12 cellular contexts compared by ENCODE assay signal in the genomic region with DNA sequence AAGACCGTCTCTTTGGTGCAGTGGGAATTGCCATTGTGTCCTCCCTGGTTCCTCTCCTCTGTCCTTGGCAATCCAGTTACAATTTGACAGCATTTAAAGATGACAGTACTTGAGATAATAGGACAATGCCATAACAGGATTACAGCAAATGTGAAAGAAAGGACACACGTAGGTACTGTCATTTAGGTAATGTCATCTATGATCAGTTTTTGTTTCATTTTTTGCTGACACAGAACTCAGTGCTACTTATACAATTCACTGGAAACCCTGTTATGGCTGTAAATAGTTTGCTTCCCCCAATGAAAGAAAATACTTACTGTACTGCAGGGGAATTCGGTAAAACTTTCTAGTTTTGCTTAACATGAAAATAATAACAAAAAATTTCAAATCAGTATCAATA.
DNase-seq lines count a peak whose midpoint lies in the region; ATAC-seq and TF ChIP-seq lines count a peak whose summit lies in the region.
"Had no signal": no experiment of that assay in that cellular context is flagged by ENCODE, and none has a peak within 500 bp of the region (broad histone marks: within the 10 kb centered on the region; RNA-seq: fewer than 3 reads in every experiment).

No MANE protein-coding gene starts in this region.

- no peaks in the 10 kb centered on the region for H3K36me3 ChIP-seq in GM06990 (ENCODE audit: control insufficient read depth, insufficient read depth, low read length)
- H3K36me3 ChIP-seq: uterus had no signal

- POLR2A ChIA-PET in CD4-positive, alpha-beta T cell (lab: Charles Lee) = no interaction called here

- no peaks in the 10 kb centered on the region for H3K4me1 Mint-ChIP-seq in activated naive CD4-positive, alpha-beta T cell treated with anti-CD3 and anti-CD28 coated beads, Interleukin-2, amount 10 ng/mL, durations not matched to agents 7 days and 5 days
- H3K4me1 Mint-ChIP-seq in CD4-positive, alpha-beta T cell (ENCODE audit: low read depth) = peaks cover 8% of the 10 kb centered on the region

- H3K27ac Mint-ChIP-seq in activated naive CD4-positive, alpha-beta T cell treated with anti-CD3 and anti-CD28 coated beads, Interleukin-2, amount 10 ng/mL, durations not matched to agents 7 days and 5 days = no peak overlapping the region
- H3K27ac Mint-ChIP-seq in CD4-positive, alpha-beta T cell = no peak overlapping the region
- H3K27ac Mint-ChIP-seq: activated T-cell treated with anti-CD3 and anti-CD28 coated beads, Interleukin-2, amount 50 U/mL, for 72 hours had no signal

- DNase-seq in GM06990 (ENCODE audit: extremely low read depth, insufficient read length) (peak; percentile 46), inferior parietal cortex (ENCODE audit: extremely low spot score) (no peak), ACHN (no peak)
- DNase-seq in activated naive CD4-positive, alpha-beta T cell treated with anti-CD3 and anti-CD28 coated beads, Interleukin-2, amount 10 ng/mL, durations not matched to agents 7 days and 5 days = no peak
- no peak for DNase-seq in CD4-positive, alpha-beta T cell
- DNase-seq: activated T-cell treated with anti-CD3 and anti-CD28 coated beads, Interleukin-2, amount 50 U/mL, for 72 hours; DMS53; stimulated activated CD4-positive, alpha-beta T cell treated with anti-CD3 and anti-CD28 coated beads, Interleukin-12 subunit alpha, Interleukin-12 subunit beta, amount 100 ng/mL, for 4 hours; uterus had no signal

- CTCF ChIA-PET in activated naive CD4-positive, alpha-beta T cell treated with anti-CD3 and anti-CD28 coated beads, Interleukin-2, amount 10 ng/mL, durations not matched to agents 7 days and 5 days (lab: Charles Lee) = no interaction called here
- CTCF ChIA-PET in CD4-positive, alpha-beta T cell (lab: Charles Lee) = no interaction called here

- H3K36me3 Mint-ChIP-seq in activated naive CD4-positive, alpha-beta T cell treated with anti-CD3 and anti-CD28 coated beads, Interleukin-2, amount 10 ng/mL, durations not matched to agents 7 days and 5 days = no peaks in the 10 kb centered on the region
- no peaks in the 10 kb centered on the region for H3K36me3 Mint-ChIP-seq in CD4-positive, alpha-beta T cell (ENCODE audit: low read depth)

- no peak for TF ChIP-seq CTCF in GM06990 (IDR thresholded peaks at IDR 0.05; ENCODE audit: insufficient read depth, low read length, poor library complexity, severe bottlenecking)
- TF ChIP-seq CTCF in CD4-positive, alpha-beta T cell (IDR thresholded peaks at IDR 0.05) = no peak

- H3K9me3 Mint-ChIP-seq in activated naive CD4-positive, alpha-beta T cell treated with anti-CD3 and anti-CD28 coated beads, Interleukin-2, amount 10 ng/mL, durations not matched to agents 7 days and 5 days = no peaks in the 10 kb centered on the region
- H3K9me3 Mint-ChIP-seq in CD4-positive, alpha-beta T cell = no peaks in the 10 kb centered on the region
- H3K9me3 Mint-ChIP-seq: activated T-cell treated with anti-CD3 and anti-CD28 coated beads, Interleukin-2, amount 50 U/mL, for 72 hours had no signal

- H3K27me3 ChIP-seq in GM06990 (replicated peaks; ENCODE audit: control insufficient read depth, insufficient read depth, low read length) = no peaks in the 10 kb centered on the region
- no peaks in the 10 kb centered on the region for H3K27me3 ChIP-seq in CD4-positive, alpha-beta T cell (ENCODE audit: control insufficient read depth, insufficient read depth, low read length)
- H3K27me3 ChIP-seq: uterus had no signal

- no peak overlapping the region; the same call in 1 of the 2 replicates for H3K4me3 ChIP-seq in GM06990 (replicated peaks; ENCODE audit: low read depth, low read length)
- H3K4me3 ChIP-seq: uterus had no signal

- intact Hi-C loops in CD4-positive, alpha-beta T cell (cut with DNase I, micrococcal nuclease) = no loop called here

- in situ Hi-C loops in ACHN (cut with HindIII; ENCODE audit: low pct_ligation_motif_present, low pct_unique_long_range_greater_than_20kb, low sequenced_read_pairs) = no loop called here

- H3K4me3 Mint-ChIP-seq in activated naive CD4-positive, alpha-beta T cell treated with anti-CD3 and anti-CD28 coated beads, Interleukin-2, amount 10 ng/mL, durations not matched to agents 7 days and 5 days = no peak overlapping the region
- no peak overlapping the region for H3K4me3 Mint-ChIP-seq in CD4-positive, alpha-beta T cell
- H3K4me3 Mint-ChIP-seq: activated T-cell treated with anti-CD3 and anti-CD28 coated beads, Interleukin-2, amount 50 U/mL, for 72 hours had no signal

- H3K9me3 ChIP-seq in CD4-positive, alpha-beta T cell (ENCODE audit: control insufficient read depth, low read length) = no peaks in the 10 kb centered on the region
- H3K9me3 ChIP-seq: uterus had no signal

- H3K27me3 Mint-ChIP-seq in activated naive CD4-positive, alpha-beta T cell treated with anti-CD3 and anti-CD28 coated beads, Interleukin-2, amount 10 ng/mL, durations not matched to agents 7 days and 5 days = peaks cover 23% of the 10 kb centered on the region
- H3K27me3 Mint-ChIP-seq in CD4-positive, alpha-beta T cell = no peaks in the 10 kb centered on the region

- ATAC-seq in GM18907 (IDR thresholded peaks at IDR 0.05; ENCODE audit: unreplicated experiment) = peak; percentile 54
- peak; percentile 60 for ATAC-seq in HG02678 (IDR thresholded peaks at IDR 0.05; ENCODE audit: unreplicated experiment)
- ATAC-seq in HG03442 (IDR thresholded peaks at IDR 0.05; ENCODE audit: unreplicated experiment) = peak; percentile 76
- ATAC-seq in CD4-positive, alpha-beta T cell (ENCODE audit: poor library complexity) = no peak

- H3K27ac ChIP-seq in CD4-positive, alpha-beta T cell (ENCODE audit: low read depth, low read length) = no peak overlapping the region
- H3K27ac ChIP-seq: uterus had no signal
